13 cellular contexts compared by ENCODE assay signal in the genomic region with DNA sequence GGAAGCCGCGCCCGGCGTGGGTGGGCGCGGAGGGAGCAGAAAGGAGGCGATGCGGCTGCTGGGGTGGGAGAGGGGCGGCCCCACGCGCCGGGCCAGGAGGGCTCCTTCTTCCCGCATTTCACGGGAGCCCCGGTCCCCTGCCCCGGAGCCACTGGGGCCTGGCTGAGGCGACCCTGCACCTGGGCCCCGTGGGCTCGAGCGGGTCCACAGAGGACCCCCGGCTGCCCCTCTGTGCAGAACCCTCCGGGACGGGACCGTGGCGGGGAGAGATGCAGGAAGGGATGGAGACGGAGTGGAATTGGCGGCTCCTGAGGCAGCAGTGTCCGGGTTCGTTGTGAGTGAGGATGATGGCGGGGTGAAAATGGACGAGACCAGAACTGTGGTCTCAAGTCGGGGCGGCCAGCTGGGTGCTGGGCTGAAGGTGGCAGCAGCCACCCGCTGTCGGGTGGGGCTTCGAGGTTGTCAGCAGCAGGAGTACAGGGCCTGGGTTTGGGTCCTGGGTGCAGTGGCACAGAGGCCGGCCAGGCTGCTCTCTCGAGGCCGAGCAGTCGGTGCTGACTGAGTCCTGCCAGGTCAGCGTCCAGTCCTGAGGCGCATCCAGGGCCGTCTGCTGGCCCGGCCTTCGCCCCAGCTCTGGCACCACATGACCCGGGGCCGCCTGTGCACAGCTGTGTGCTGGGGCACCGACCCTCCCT.
DNase-seq lines count a peak whose midpoint lies in the region; ATAC-seq and TF ChIP-seq lines count a peak whose summit lies in the region.
"Had no signal": no experiment of that assay in that cellular context is flagged by ENCODE, and none has a peak within 500 bp of the region (broad histone marks: within the 10 kb centered on the region; RNA-seq: fewer than 3 reads in every experiment).

No MANE protein-coding gene starts in this region.

- no peak overlapping the region for H4K8ac ChIP-seq in neuronal stem cell (ENCODE audit: low read depth, low read length)

- H3K9me3 ChIP-seq in DND-41 (ENCODE audit: insufficient read depth, low read length, severe bottlenecking) (no peaks in the 10 kb centered on the region), esophagus muscularis mucosa (no peaks in the 10 kb centered on the region), neuronal stem cell (replicated peaks in 1 of 2; ENCODE audit: control insufficient read depth in 2 of 2, insufficient read depth in 1 of 2, low read depth in 1 of 2, low read length in 2 of 2) (peaks cover 0 to 7% of the 10 kb centered on the region in 2 donors), spleen (peaks cover 0 to 7% (median 0%) of the 10 kb centered on the region in 8 donors)

- H3K27ac ChIP-seq in DND-41 (ENCODE audit: low read length) (peak overlapping the region; percentile 60; the same call in 1 of the 2 replicates), esophagus muscularis mucosa (replicated peaks in 1 of 4) (no peak overlapping the region), neuronal stem cell (replicated peaks; ENCODE audit: low read length) (no peak overlapping the region), GM23338 (ENCODE audit: low read depth) (no peak overlapping the region), spleen (no peak overlapping the region)
- H3K27ac ChIP-seq: SK-N-MC had no signal

- H3K4me3 Mint-ChIP-seq in GM23338 = no peak overlapping the region

- peaks cover 48% of the 10 kb centered on the region for H3K9me3 Mint-ChIP-seq in GM23338

- H3K4ac ChIP-seq in neuronal stem cell (ENCODE audit: low read length) = no peak overlapping the region

- no peak for TF ChIP-seq POLR2A in esophagus muscularis mucosa (IDR thresholded peaks at IDR 0.05; ENCODE audit: low read depth)
- TF ChIP-seq POLR2A in spleen (IDR thresholded peaks at IDR 0.05) = no peak

- ATAC-seq in DND-41 (ENCODE audit: insufficient read depth, low read depth) (no peak), GM23338 (no peak)

- H2AFZ ChIP-seq in DND-41 (ENCODE audit: low read depth, low read length) = no peak overlapping the region
- no peak overlapping the region for H2AFZ ChIP-seq in neuronal stem cell (ENCODE audit: low read length)
- no peak overlapping the region for H2AFZ ChIP-seq in GM23338

- no peak for TF ChIP-seq CTCF in DND-41 (IDR thresholded peaks at IDR 0.05; ENCODE audit: borderline replicate concordance, extremely low read depth, low read length, poor library complexity, severe bottlenecking)
- TF ChIP-seq CTCF in esophagus muscularis mucosa (IDR thresholded peaks at IDR 0.05) = no peak
- TF ChIP-seq CTCF in GM23338 (conservative IDR thresholded peaks at IDR 0.05; ENCODE audit: low read depth in 2 of 2) = no peak; a peak in 1 of 4 replicates
- no peak for TF ChIP-seq CTCF in spleen (IDR thresholded peaks at IDR 0.05 in 8 of 11, conservative IDR thresholded peaks at IDR 0.05 in 3 of 11)

- H4K20me1 ChIP-seq in DND-41 (ENCODE audit: insufficient read depth, low read length) (no peaks in the 10 kb centered on the region), GM23338 (replicated peaks; ENCODE audit: insufficient read depth) (no peaks in the 10 kb centered on the region)

- no peaks in the 10 kb centered on the region for H3K4me1 Mint-ChIP-seq in GM23338

- 0 out of 2 replicates have a peak, but pooled peaks cover 3% of the 10 kb centered on the region for H3F3A ChIP-seq in GM23338 (replicated peaks; ENCODE audit: low read depth)

- H2BK5ac ChIP-seq in neuronal stem cell (ENCODE audit: low read length) = no peak overlapping the region

- peaks cover 4% of the 10 kb centered on the region for H3K27me3 Mint-ChIP-seq in GM23338 (ENCODE audit: insufficient read depth, low read depth, poor library complexity)

- no peak for TF ChIP-seq EP300 in esophagus muscularis mucosa (IDR thresholded peaks at IDR 0.05)

- H3K27ac Mint-ChIP-seq in GM23338 = no peak overlapping the region

- H3K9me2 ChIP-seq in GM23338 (ENCODE audit: insufficient read depth) = peaks cover 9% of the 10 kb centered on the region; the same call in 1 of the 2 replicates

- H3K36me3 ChIP-seq in DND-41 (ENCODE audit: insufficient read depth, low read length) (peaks cover 44% of the 10 kb centered on the region), H7 (replicated peaks; ENCODE audit: control insufficient read depth, insufficient read depth, low read length) (no peaks in the 10 kb centered on the region), esophagus muscularis mucosa (no peaks in the 10 kb centered on the region), neuronal stem cell (replicated peaks in 1 of 2; ENCODE audit: control insufficient read depth in 2 of 2, insufficient read depth in 2 of 2, low read length in 2 of 2) (no peaks in the 10 kb centered on the region), GM23338 (ENCODE audit: insufficient read depth) (no peaks in the 10 kb centered on the region), spleen (no peaks in the 10 kb centered on the region)

- H3K27me3 ChIP-seq in DND-41 (ENCODE audit: insufficient read depth, low read length, poor library complexity) = no peaks in the 10 kb centered on the region
- H3K27me3 ChIP-seq in H7 (ENCODE audit: control insufficient read depth, insufficient read depth, low read length) = no peaks in the 10 kb centered on the region
- H3K27me3 ChIP-seq in esophagus muscularis mucosa = peaks cover 0 to 5% (median 0%) of the 10 kb centered on the region in 4 donors
- peaks cover 0 to 4% (median 4%) of the 10 kb centered on the region in 3 experiments for H3K27me3 ChIP-seq in neuronal stem cell (ENCODE audit: control insufficient read depth in 3 of 3, insufficient read depth in 3 of 3, low read depth in 1 of 3, low read length in 3 of 3)
- H3K27me3 ChIP-seq in GM23338 (ENCODE audit: insufficient read depth) = peaks cover 6% of the 10 kb centered on the region; the same call in 1 of the 2 replicates
- peaks cover 0 to 9% (median 0%) of the 10 kb centered on the region in 7 donors for H3K27me3 ChIP-seq in spleen (replicated peaks in 1 of 7)

- no peak overlapping the region for H4K91ac ChIP-seq in neuronal stem cell (ENCODE audit: low read depth, low read length, poor library complexity)

- H3K4me3 ChIP-seq in DND-41 (ENCODE audit: low read depth in 1 of 2, low read length in 2 of 2) (no peak overlapping the region), H7 (ENCODE audit: insufficient read depth, low read depth, low read length) (no peak overlapping the region), esophagus muscularis mucosa (no peak overlapping the region), neuronal stem cell (ENCODE audit: low read length in 2 of 2) (no peak overlapping the region), GM23338 (no peak overlapping the region), spleen (no peak overlapping the region)
- H3K4me3 ChIP-seq: SK-N-MC had no signal

- H2BK12ac ChIP-seq in neuronal stem cell (ENCODE audit: low read length) = no peak overlapping the region

- H2BK15ac ChIP-seq in neuronal stem cell (ENCODE audit: low read length) = peak overlapping the region; percentile 79

- DNase-seq in DND-41 = peak; percentile 2
- peak; percentile 69 for DNase-seq in H7
- DNase-seq in esophagus muscularis mucosa (ENCODE audit: extremely low spot score) = peak; percentile 50
- no peak for DNase-seq in neuronal stem cell (ENCODE audit: low spot score)
- DNase-seq in GM23338 (ENCODE audit: low spot score) = no peak
- DNase-seq in spleen = no peak
- no peak for DNase-seq in GF-D8 (lab: John Stamatoyannopoulos, UW)
- DNase-seq: COR-L47, NCI-H1436, NCI-H2029, NCI-H2171 treated with DMSO at 0.1 percent for 48 hours, NCI-H748 treated with DMSO at 0.1 percent for 48 hours had no signal

- intact Hi-C loops in esophagus muscularis mucosa (cut with DNase I) = no loop called here
- intact Hi-C loops in spleen (cut with DNase I; ENCODE audit: low total_unique reads) = no loop called here

- peak overlapping the region; percentile 11 for H2AK5ac ChIP-seq in neuronal stem cell (ENCODE audit: low read depth, low read length)

- no peak overlapping the region for H3K14ac ChIP-seq in neuronal stem cell (ENCODE audit: low read length)

- H3K79me2 ChIP-seq in DND-41 (ENCODE audit: insufficient read depth, low read length) = peaks cover 22% of the 10 kb centered on the region
- no peaks in the 10 kb centered on the region for H3K79me2 ChIP-seq in GM23338 (replicated peaks; ENCODE audit: insufficient read depth)

- 92% methylated on average over 25 of the region's 48 CpGs for WGBS in esophagus muscularis mucosa
- WGBS in neuronal stem cell (ENCODE audit: extremely low coverage in 2 of 2, insufficient read length in 2 of 2, insufficient replicate concordance in 1 of 2), 2 donors = no CpG with 5 or more reads among the region's 48 CpGs
- WGBS in spleen, 5 donors = 91 to 96% (median 92%) methylated on average over 44 to 48 of the region's 48 CpGs

- H3K4me2 ChIP-seq in DND-41 (ENCODE audit: insufficient read depth, low read length) (no peak overlapping the region), neuronal stem cell (ENCODE audit: insufficient read depth, low read length, poor library complexity, severe bottlenecking) (no peak overlapping the region), GM23338 (no peak overlapping the region)

- H2BK120ac ChIP-seq in neuronal stem cell (ENCODE audit: low read depth, low read length) = no peak overlapping the region

- peak overlapping the region; percentile 59 for H3K18ac ChIP-seq in neuronal stem cell (ENCODE audit: low read length)

- H3K4me1 ChIP-seq in DND-41 (ENCODE audit: insufficient read depth, low read length) = no peaks in the 10 kb centered on the region
- peaks cover 0 to 24% (median 21%) of the 10 kb centered on the region in 4 donors for H3K4me1 ChIP-seq in esophagus muscularis mucosa
- H3K4me1 ChIP-seq in neuronal stem cell (ENCODE audit: control insufficient read depth in 2 of 2, insufficient read depth in 1 of 2, low read depth in 1 of 2, low read length in 2 of 2) = peaks cover 0 to 2% of the 10 kb centered on the region in 2 donors
- H3K4me1 ChIP-seq in GM23338 (ENCODE audit: insufficient read depth) = peaks cover 11% of the 10 kb centered on the region
- H3K4me1 ChIP-seq in spleen = peaks cover 4 to 19% (median 8%) of the 10 kb centered on the region in 6 donors

- H3K36me3 Mint-ChIP-seq in GM23338 (ENCODE audit: low read depth) = peaks cover 15% of the 10 kb centered on the region

- no peaks in the 10 kb centered on the region for H3K79me1 ChIP-seq in neuronal stem cell (ENCODE audit: low read depth, low read length)

- H3K23ac ChIP-seq in neuronal stem cell (ENCODE audit: low read depth, low read length, poor library complexity) = no peak overlapping the region

- H3K9ac ChIP-seq in DND-41 (ENCODE audit: low read depth, low read length) (no peak overlapping the region), neuronal stem cell (ENCODE audit: low read depth, low read length, poor library complexity) (no peak overlapping the region)

TF ChIP-seq in GM23338, 12 proteins besides CTCF, POLR2A, EP300 and RAD21 (continues in another document):
- no peak for TF ChIP-seq NANOG (IDR thresholded peaks at IDR 0.05; ENCODE audit: borderline replicate concordance)
- TF ChIP-seq CREB1 (CRISPR knock-in tag; IDR thresholded peaks at IDR 0.05; ENCODE audit: low read depth) = no peak
- no peak for TF ChIP-seq STAT1 (IDR thresholded peaks at IDR 0.05; ENCODE audit: unreplicated experiment)

Comparison
In these comparisons a context has a peak if more than half of its experiments do, and no peak if none do; other contexts are left out.
1. DNase-seq: peak in DND-41 (single experiment), H7 (single experiment) and esophagus muscularis mucosa (single experiment); none in neuronal stem cell (single experiment), GM23338 (single experiment), spleen (single experiment) and GF-D8 (single experiment).